Comparison of ENCODE assay signal across 23 cellular contexts in the genomic region with DNA sequence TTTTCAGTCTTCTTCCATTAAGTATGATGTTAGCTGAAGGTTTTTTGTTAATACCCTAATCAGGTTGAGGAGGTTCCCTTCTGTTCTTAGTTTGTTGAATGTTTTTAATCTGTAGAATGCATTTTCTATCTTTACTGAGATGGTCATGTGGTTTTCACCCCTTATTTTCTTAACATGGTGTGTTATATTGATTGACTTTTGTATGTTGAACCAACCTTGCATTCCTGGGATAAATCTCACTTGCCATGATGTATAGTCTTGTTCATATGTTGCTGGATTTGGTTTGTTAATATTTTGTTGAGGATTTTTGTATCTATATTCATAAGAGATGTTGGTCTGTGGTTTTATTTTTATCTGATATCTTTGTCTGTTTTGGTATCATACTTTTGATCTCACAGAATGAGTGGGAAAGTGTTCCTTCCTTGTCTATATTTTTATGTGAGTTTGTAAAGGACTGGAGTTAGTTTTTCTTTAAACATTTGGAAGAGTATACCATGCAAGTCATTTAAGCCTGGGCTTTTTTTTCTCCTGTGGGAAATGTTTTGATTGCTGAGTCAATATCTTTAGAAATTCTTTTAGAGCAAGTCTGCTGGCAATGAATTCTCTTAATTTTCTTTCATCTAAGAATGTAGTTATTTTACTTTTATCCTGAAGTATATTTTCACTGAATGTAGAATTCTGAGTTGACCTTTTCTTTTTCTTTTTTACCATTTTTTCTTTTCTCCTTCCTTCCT. TPM values are rescaled to one million over a fixed set of nuclear protein-coding genes. Genes with fewer than 3 reads are reported as not detected.
A peak's percentile ranks its signal among the peaks of the same experiment; 100 is the strongest.
DNase-seq lines count a peak whose midpoint lies in the region; ATAC-seq, FAIRE-seq and TF ChIP-seq lines count a peak whose summit lies in the region.
"Had no signal": no experiment of that assay in that cellular context is flagged by ENCODE, and none has a peak within 500 bp of the region (broad histone marks: within the 10 kb centered on the region; RNA-seq: fewer than 3 reads in every experiment).

No MANE protein-coding gene starts in this region.

- H3K4me2 ChIP-seq in K562 (ENCODE audit: insufficient read depth, low read length), result no peak overlapping the region
- no peak overlapping the region for H3K4me2 ChIP-seq in OCI-LY7 (ENCODE audit: low read length)
- H3K4me2 ChIP-seq: SK-N-SH had no signal

- no peaks in the 10 kb centered on the region; a peak in 1 of 5 replicates for H3K4me1 ChIP-seq in K562 (replicated peaks in 1 of 2; ENCODE audit: control insufficient read depth in 2 of 2, insufficient read depth in 2 of 2, low read length in 2 of 2)
- no peaks in the 10 kb centered on the region for H3K4me1 ChIP-seq in OCI-LY7 (ENCODE audit: insufficient read depth, low read length, poor library complexity, severe bottlenecking)
- H3K4me1 ChIP-seq: Caco-2 had no signal

- POLR2A ChIA-PET in AG04449 (lab: Yijun Ruan, JAX), result no interaction called here
- POLR2A ChIA-PET in K562 (lab: Yijun Ruan, JAX), result interaction anchor here (0.6 kb wide), 1 partner anchor 41 kb away, joined by 3 read pairs; no protein-coding TSS in a partner anchor
- POLR2A ChIA-PET in OCI-LY7 (lab: Charles Lee), result no interaction called here

- H3K36me3 ChIP-seq in K562 (ENCODE audit: control insufficient read depth, insufficient read depth, low read length) (no peaks in the 10 kb centered on the region), OCI-LY7 (ENCODE audit: insufficient read depth, low read length) (no peaks in the 10 kb centered on the region)
- H3K36me3 ChIP-seq: upper lobe of right lung had no signal

- CTCF ChIA-PET in AG04449 (lab: Yijun Ruan, JAX), result interaction anchor here (1.2 to 8.3 kb wide), 2 partner anchors 7 to 61 kb away, joined by 6 to 110 read pairs; no protein-coding TSS in a partner anchor
- CTCF ChIA-PET in K562 (lab: Yijun Ruan, JAX; ENCODE audit: low intra/inter-chr PET ratio), result no interaction called here
- CTCF ChIA-PET in OCI-LY7 (lab: Charles Lee; ENCODE audit: unreplicated experiment), result no interaction called here

- H3K9me3 ChIP-seq in K562 (replicated peaks; ENCODE audit: control insufficient read depth, insufficient read depth, low read depth, low read length) (no peaks in the 10 kb centered on the region; the same call in 1 of the 2 replicates), OCI-LY7 (ENCODE audit: low read length) (peaks cover 13% of the 10 kb centered on the region)

- no peaks in the 10 kb centered on the region for H3K9me1 ChIP-seq in K562 (ENCODE audit: control insufficient read depth, insufficient read depth, low read length)

- no peak overlapping the region for H2AFZ ChIP-seq in K562 (ENCODE audit: low read depth, low read length)
- H2AFZ ChIP-seq in OCI-LY7 (ENCODE audit: low read length), result no peak overlapping the region

- intact Hi-C loops in K562 (cut with micrococcal nuclease), result no loop called here
- intact Hi-C loops in OCI-LY7 (cut with micrococcal nuclease; ENCODE audit: unreplicated experiment), result no loop called here

- TF ChIP-seq CTCF in AG04449 (IDR thresholded peaks at IDR 0.05; ENCODE audit: insufficient read depth, low read length, missing control alignments) (no peak), K562 (IDR thresholded peaks at IDR 0.05 in 2 of 3, conservative IDR thresholded peaks at IDR 0.05 in 1 of 3; ENCODE audit: insufficient read depth in 2 of 3, low read depth in 1 of 3, low read length in 3 of 3) (no peak), OCI-LY7 (conservative IDR thresholded peaks at IDR 0.05; ENCODE audit: low read length) (no peak), omental fat pad (IDR thresholded peaks at IDR 0.05) (no peak)

- no peaks in the 10 kb centered on the region for H3K9me2 ChIP-seq in OCI-LY7 (ENCODE audit: insufficient read depth, low read length)
- H3K9me2 ChIP-seq: SK-N-SH had no signal

- no peak overlapping the region for H3K9ac ChIP-seq in K562 (ENCODE audit: insufficient read depth in 1 of 2, low read depth in 2 of 2, low read length in 2 of 2)
- H3K9ac ChIP-seq: SK-N-SH had no signal

- ATAC-seq in K562 (no peak), omental fat pad (ENCODE audit: low FRiP score) (no peak)
- ATAC-seq: activated naive CD8-positive, alpha-beta T cell treated with anti-CD3 and anti-CD28 coated beads, Interleukin-2, amount 50 U/mL, for 24 hours; upper lobe of right lung had no signal

- TF ChIP-seq EP300 in K562 (IDR thresholded peaks at IDR 0.05; ENCODE audit: low read length), result no peak

- BruUV-seq in K562 (replicated peaks; lab: Mats Ljungman, UMichigan) (no TSS peak), OCI-LY7 (replicated peaks; lab: Mats Ljungman, UMichigan) (no TSS peak)

- no peaks in the 10 kb centered on the region for H4K20me1 ChIP-seq in K562 (replicated peaks; ENCODE audit: control insufficient read depth, insufficient read depth, low read length)
- H4K20me1 ChIP-seq in OCI-LY7 (ENCODE audit: insufficient read depth, low read length), result no peaks in the 10 kb centered on the region

- no peak overlapping the region for H3K27ac ChIP-seq in K562 (ENCODE audit: extremely low read depth, low read depth, low read length)
- H3K27ac ChIP-seq in OCI-LY7 (ENCODE audit: low read depth, low read length, poor library complexity, severe bottlenecking), result no peak overlapping the region
- H3K27ac ChIP-seq: upper lobe of right lung had no signal

- in situ Hi-C loops in K562 (cut with MboI), result no loop called here

- no peaks in the 10 kb centered on the region; a peak in 1 of 5 replicates for H3K27me3 ChIP-seq in K562 (ENCODE audit: control insufficient read depth in 2 of 2, insufficient read depth in 2 of 2, low read length in 2 of 2)
- H3K27me3 ChIP-seq: upper lobe of right lung had no signal

- no peak for TF ChIP-seq POLR2A in K562 (conservative IDR thresholded peaks at IDR 0.05)

- H3K79me2 ChIP-seq in K562 (ENCODE audit: control insufficient read depth, insufficient read depth, low read length), result no peaks in the 10 kb centered on the region
- H3K79me2 ChIP-seq in OCI-LY7 (ENCODE audit: insufficient read depth, low read depth, low read length), result no peaks in the 10 kb centered on the region

- peak; percentile 23 for DNase-seq in AG04449 (ENCODE audit: low read depth, low spot score)
- peak; percentile 27 for DNase-seq in HS-27A (ENCODE audit: low read depth)
- no peak for DNase-seq in K562 (ENCODE audit: extremely low read depth in 1 of 4, low spot score in 3 of 4)
- DNase-seq in iris pigment epithelial cell (ENCODE audit: low read depth), result peak; percentile 65
- no peak for DNase-seq in NCI-H146 (lab: John Stamatoyannopoulos, UW)
- DNase-seq in OCI-LY7 (ENCODE audit: low spot score), result no peak
- DNase-seq in omental fat pad (ENCODE audit: low spot score), result no peak
- no peak for DNase-seq in T-helper 9 cell
- DNase-seq: activated CD4-positive, alpha-beta T cell treated with anti-CD3 and anti-CD28 coated beads for 4 hours; activated CD8-positive, alpha-beta memory T cell treated with anti-CD3 and anti-CD28 coated beads for 24 hours; activated gamma-delta T cell treated with Interleukin-2 at 50 U/mL for 16 hours; activated naive CD8-positive, alpha-beta T cell treated with anti-CD3 and anti-CD28 coated beads, Interleukin-2, amount 50 U/mL, for 24 hours; activated T-cell treated with anti-CD3 and anti-CD28 coated beads, Interleukin-2, amount 50 U/mL, for 24 hours; C1 segment of cervical spinal cord; Caco-2; head of caudate nucleus; NCI-H2107; NCI-H446; NCI-H82; SK-N-SH; upper lobe of right lung had no signal

- no peak for FAIRE-seq in K562 (lab: Jason Lieb, UNC)

- no peak for TF ChIP-seq RAD21 in K562 (CRISPR knock-in tag; conservative IDR thresholded peaks at IDR 0.05 in 1 of 2, IDR thresholded peaks at IDR 0.05 in 1 of 2)

- H3K4me3 ChIP-seq in AG04449 (ENCODE audit: low read depth, low read length) (no peak overlapping the region), K562 (no peak overlapping the region), OCI-LY7 (ENCODE audit: low read depth, low read length, poor library complexity, severe bottlenecking) (no peak overlapping the region)
- H3K4me3 ChIP-seq: upper lobe of right lung had no signal

TF ChIP-seq in K562, 482 proteins besides CTCF, POLR2A, EP300 and RAD21 (continues in another document):
- peak; percentile 57 for TF ChIP-seq ZNF507 (tag; conservative IDR thresholded peaks at IDR 0.05)
- TF ChIP-seq TOE1 (IDR thresholded peaks at IDR 0.05; ENCODE audit: borderline replicate concordance), result no peak
- TF ChIP-seq TOE1 (CRISPR knock-in tag; IDR thresholded peaks at IDR 0.05; ENCODE audit: borderline replicate concordance, low read depth), result no peak
- peak; percentile 99 for TF ChIP-seq ZNF324 (CRISPR knock-in tag; IDR thresholded peaks at IDR 0.05)
- TF ChIP-seq CBX3 (IDR thresholded peaks at IDR 0.05; ENCODE audit: borderline replicate concordance in 1 of 2, low read length in 2 of 2), result 0 out of 3 replicates have a peak, but pooled peaks of 1 of the 2 experiments have one; percentile 24
- no peak for TF ChIP-seq PYGO2 (tag; IDR thresholded peaks at IDR 0.05)

RNA-seq across cellular contexts. Expression of gene P4HA3, which starts 5.5 kb away (rescaled TPM):
- total RNA-seq in K562 (2011; cell fraction: chromatin; rRNA removed; ENCODE audit: low replicate concordance), result not detected in 2 replicates
- not detected in 2 replicates for total RNA-seq in K562 (2011; cell fraction: nucleolus; rRNA removed)
- total RNA-seq in K562 (2011; cell fraction: nucleoplasm; rRNA removed), result not detected in 2 replicates
- total RNA-seq in K562 (2014; rRNA removed), result not detected in 2 replicates
- total RNA-seq in K562 (2014; rRNA removed; fragmentation: Illumina TruSeq; extraction: Trizol), result not detected in 2 replicates
- total RNA-seq in K562 (2015; rRNA removed; fragmentation: Illumina TruSeq; extraction: Trizol), result not detected in 2 replicates
- total RNA-seq in K562 (2021), result not detected in 2 replicates
- 0.03 TPM in 1 of 2 replicates, not detected in the other for polyA plus RNA-seq in K562 (2011; rRNA removed)
- not detected in 2 replicates for polyA plus RNA-seq in K562 (2011; cell fraction: cytosol; rRNA removed)
- not detected in 2 replicates for polyA plus RNA-seq in K562 (2011; cell fraction: nucleus; rRNA removed)
- polyA plus RNA-seq in K562 (2012), result 0.04 and 0.07 TPM in 2 replicates
- not detected in 2 replicates for polyA plus RNA-seq in K562 (2014; fragmentation: Illumina TruSeq; extraction: Trizol)
- under 1 TPM in 1 of 2 experiments, not detected in 1; 0.01 TPM for polyA plus RNA-seq in K562 (2014; fragmentation: Nextera tagmentation; extraction: Ambion mirVana)
- polyA plus RNA-seq in K562 (2014; rRNA removed), result not detected in 2 replicates
- polyA minus RNA-seq in K562 (2011; rRNA and poly(A)+ RNA removed), result not detected in 2 replicates
- polyA minus RNA-seq in K562 (2011; cell fraction: cytosol; rRNA and poly(A)+ RNA removed), result not detected in 2 replicates
- not detected in 2 replicates for polyA minus RNA-seq in K562 (2011; cell fraction: nucleus; rRNA and poly(A)+ RNA removed)
- not detected in 2 replicates for total RNA-seq in OCI-LY7 (2014; rRNA removed; shearing (Covaris generic))
- total RNA-seq in OCI-LY7 (2022), result not detected in 2 replicates
- 1 to 10 TPM in 2 of 4 donors, under 1 TPM in 2; 0.50 to 4.4 (median 1.6) TPM for total RNA-seq in omental fat pad
- total RNA-seq: Caco-2; myocyte; T-helper 2 cell treated with Interferon-gamma antibody and Interleukin-4, amounts not matched to agents 100 ng/mL and 5 ng/mL, for 36 hours had no signal

Comparison
In these comparisons a context has a peak if more than half of its experiments do, and no peak if none do; other contexts are left out.
1. DNase-seq: peak in AG04449 (single experiment), HS-27A (single experiment) and iris pigment epithelial cell (single experiment); none in K562 (0 of 4), NCI-H146 (single experiment), OCI-LY7 (single experiment), omental fat pad (single experiment) and T-helper 9 cell (single experiment).